ENCODE assay signal across 25 cellular contexts in the genomic region with DNA sequence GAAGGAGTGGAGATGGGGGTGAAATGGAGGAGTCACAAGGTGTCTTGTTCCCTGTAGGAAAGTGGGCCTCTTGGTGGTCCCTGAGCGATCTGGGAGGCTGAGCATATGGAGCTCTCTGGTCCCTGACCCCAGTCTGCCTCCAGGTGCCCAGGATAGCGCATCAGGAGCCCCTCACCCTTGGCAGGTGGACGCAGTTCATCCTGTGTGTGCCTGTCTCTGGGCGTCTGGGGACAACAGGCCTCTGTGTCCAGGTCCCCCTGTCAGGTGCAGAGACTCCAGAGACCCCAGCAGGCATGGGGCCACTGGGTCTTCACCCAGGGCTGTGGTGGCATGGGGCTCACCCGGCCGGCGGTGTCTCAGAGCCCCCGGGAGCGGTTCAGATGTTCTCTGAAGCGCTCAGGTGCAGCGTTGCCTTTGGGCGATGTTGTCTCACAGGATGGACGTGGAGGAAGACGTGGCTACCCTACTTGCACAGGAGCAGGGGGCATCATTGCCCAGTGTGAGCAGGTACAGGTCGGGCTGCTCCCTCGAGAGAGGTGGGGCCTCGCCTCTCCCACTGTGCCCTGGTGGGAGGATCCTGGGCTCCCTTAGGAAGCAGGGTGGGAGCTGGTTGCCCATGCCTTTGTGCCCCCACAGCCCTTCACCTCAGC.
"Had no signal": no experiment of that assay in that cellular context is flagged by ENCODE, and none has a peak within 500 bp of the region (broad histone marks: within the 10 kb centered on the region; RNA-seq: fewer than 3 reads in every experiment).

No MANE protein-coding gene starts in this region.

- H3K36me3 ChIP-seq: brain microvascular endothelial cell, heart left ventricle, vagina had no signal

- H3K27me3 ChIP-seq: brain microvascular endothelial cell, heart left ventricle, vagina had no signal

- H3K27ac ChIP-seq: brain microvascular endothelial cell, heart left ventricle, skin epidermis, vagina, VCaP had no signal

- H3K4me1 Mint-ChIP-seq: activated naive CD8-positive, alpha-beta T cell treated with anti-CD3 and anti-CD28 coated beads for 36 hours; activated T-helper 17 cell treated with anti-CD3 and anti-CD28 coated beads, Interleukin-2, amount 50 U/mL, for 72 hours; immature natural killer cell; memory B cell; neural crest cell; stimulated activated effector memory CD8-positive, alpha-beta T cell treated with anti-CD3 and anti-CD28 coated beads, Interleukin-12 subunit alpha, Interleukin-12 subunit beta, amount 100 ng/mL, for 72 hours had no signal

- H3K4me3 ChIP-seq: heart left ventricle, skin epidermis, vagina had no signal

- H3K4me1 ChIP-seq: heart left ventricle, vagina had no signal

- H3K27me3 Mint-ChIP-seq: activated CD8-positive, alpha-beta T cell treated with anti-CD3 and anti-CD28 coated beads for 36 hours; activated naive CD8-positive, alpha-beta T cell treated with anti-CD3 and anti-CD28 coated beads for 36 hours; activated T-helper 17 cell treated with anti-CD3 and anti-CD28 coated beads, Interleukin-2, amount 50 U/mL, for 72 hours; naive thymus-derived CD8-positive, alpha-beta T cell; stimulated activated naive CD8-positive, alpha-beta T cell treated with anti-CD3 and anti-CD28 coated beads, Interleukin-15, Interleukin-2, amounts not matched to agents 100 ng/mL and 50 ng/mL, for 24 hours; type B pancreatic cell had no signal

- H3K27ac Mint-ChIP-seq: activated CD8-positive, alpha-beta T cell treated with anti-CD3 and anti-CD28 coated beads for 36 hours; activated naive CD8-positive, alpha-beta T cell treated with anti-CD3 and anti-CD28 coated beads for 36 hours; activated T-helper 17 cell treated with anti-CD3 and anti-CD28 coated beads, Interleukin-2, amount 50 U/mL, for 72 hours; immature natural killer cell; memory B cell; naive thymus-derived CD8-positive, alpha-beta T cell; stimulated activated effector memory CD8-positive, alpha-beta T cell treated with anti-CD3 and anti-CD28 coated beads, Interleukin-12 subunit alpha, Interleukin-12 subunit beta, amount 100 ng/mL, for 72 hours; stimulated activated naive CD8-positive, alpha-beta T cell treated with anti-CD3 and anti-CD28 coated beads, Interleukin-15, Interleukin-2, amounts not matched to agents 100 ng/mL and 50 ng/mL, for 24 hours; T-helper 1 cell treated with Interleukin-12 subunit alpha and Interleukin-12 subunit beta and Interleukin-4 antibody, amounts not matched to agents 30 μg/mL and 1 μg/mL, for 36 hours; type B pancreatic cell had no signal

- H3K9me3 Mint-ChIP-seq: activated CD8-positive, alpha-beta T cell treated with anti-CD3 and anti-CD28 coated beads for 36 hours; activated naive CD8-positive, alpha-beta T cell treated with anti-CD3 and anti-CD28 coated beads for 36 hours; activated T-helper 17 cell treated with anti-CD3 and anti-CD28 coated beads, Interleukin-2, amount 50 U/mL, for 72 hours; immature natural killer cell; memory B cell; naive thymus-derived CD8-positive, alpha-beta T cell; stimulated activated effector memory CD8-positive, alpha-beta T cell treated with anti-CD3 and anti-CD28 coated beads, Interleukin-12 subunit alpha, Interleukin-12 subunit beta, amount 100 ng/mL, for 72 hours; stimulated activated naive CD8-positive, alpha-beta T cell treated with anti-CD3 and anti-CD28 coated beads, Interleukin-15, Interleukin-2, amounts not matched to agents 100 ng/mL and 50 ng/mL, for 24 hours; T-helper 1 cell treated with Interleukin-12 subunit alpha and Interleukin-12 subunit beta and Interleukin-4 antibody, amounts not matched to agents 30 μg/mL and 1 μg/mL, for 36 hours had no signal

- H3K4me3 Mint-ChIP-seq: activated CD8-positive, alpha-beta T cell treated with anti-CD3 and anti-CD28 coated beads for 36 hours; activated naive CD8-positive, alpha-beta T cell treated with anti-CD3 and anti-CD28 coated beads for 36 hours; activated T-helper 17 cell treated with anti-CD3 and anti-CD28 coated beads, Interleukin-2, amount 50 U/mL, for 72 hours; immature natural killer cell; memory B cell; naive thymus-derived CD8-positive, alpha-beta T cell; neural crest cell; stimulated activated effector memory CD8-positive, alpha-beta T cell treated with anti-CD3 and anti-CD28 coated beads, Interleukin-12 subunit alpha, Interleukin-12 subunit beta, amount 100 ng/mL, for 72 hours; stimulated activated naive CD8-positive, alpha-beta T cell treated with anti-CD3 and anti-CD28 coated beads, Interleukin-15, Interleukin-2, amounts not matched to agents 100 ng/mL and 50 ng/mL, for 24 hours; T-helper 1 cell treated with Interleukin-12 subunit alpha and Interleukin-12 subunit beta and Interleukin-4 antibody, amounts not matched to agents 30 μg/mL and 1 μg/mL, for 36 hours; type B pancreatic cell had no signal

- H3K36me3 Mint-ChIP-seq: activated naive CD8-positive, alpha-beta T cell treated with anti-CD3 and anti-CD28 coated beads for 36 hours; immature natural killer cell; memory B cell; naive thymus-derived CD8-positive, alpha-beta T cell; stimulated activated effector memory CD8-positive, alpha-beta T cell treated with anti-CD3 and anti-CD28 coated beads, Interleukin-12 subunit alpha, Interleukin-12 subunit beta, amount 100 ng/mL, for 72 hours; type B pancreatic cell had no signal

- DNase-seq: activated CD4-positive, alpha-beta T cell treated with anti-CD3 and anti-CD28 coated beads, Interleukin-2, amount 50 U/mL, for 1 hour; activated CD8-positive, alpha-beta T cell treated with anti-CD3 and anti-CD28 coated beads for 36 hours; activated naive CD4-positive, alpha-beta T cell; activated naive CD8-positive, alpha-beta T cell treated with anti-CD3 and anti-CD28 coated beads for 36 hours; amniotic stem cell; brain microvascular endothelial cell; foreskin fibroblast; heart left ventricle; hypothalamus; immature natural killer cell; naive thymus-derived CD8-positive, alpha-beta T cell; occipital lobe; stimulated activated CD4-positive, alpha-beta T cell treated with anti-CD3 and anti-CD28 coated beads, Interleukin-4, amount 100 ng/mL, for 24 hours; SW 1271; T-helper 9 cell had no signal

- H3K9me3 ChIP-seq: heart left ventricle, vagina had no signal
